23 cellular contexts compared by ENCODE assay signal in the genomic region with DNA sequence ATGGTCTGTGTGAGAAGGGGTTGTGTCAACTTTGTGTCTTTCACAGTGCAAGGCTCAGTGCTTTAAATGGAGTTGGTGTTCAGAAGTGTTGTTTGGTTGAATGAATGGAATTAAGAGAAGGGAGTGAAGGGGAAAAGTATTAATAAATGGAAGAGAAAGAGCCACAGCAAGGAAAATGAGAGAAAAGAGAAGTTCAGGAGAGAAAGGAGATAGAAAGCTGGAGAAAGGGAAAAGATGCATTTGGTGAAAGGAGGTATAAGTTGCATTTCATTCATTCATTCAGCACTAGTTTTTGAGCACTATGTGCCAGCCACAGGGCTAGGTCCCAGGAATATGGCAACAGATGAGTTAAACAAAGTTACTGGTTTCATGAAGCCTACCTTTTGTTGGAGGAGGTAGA. TPM values are rescaled to one million over a fixed set of nuclear protein-coding genes. Genes with fewer than 3 reads are reported as not detected.
DNase-seq lines count a peak whose midpoint lies in the region; ATAC-seq and TF ChIP-seq lines count a peak whose summit lies in the region.
"Had no signal": no experiment of that assay in that cellular context is flagged by ENCODE, and none has a peak within 500 bp of the region (broad histone marks: within the 10 kb centered on the region; RNA-seq: fewer than 3 reads in every experiment).

No MANE protein-coding gene starts in this region.

- H3K9me2 ChIP-seq in hepatocyte (replicated peaks; ENCODE audit: insufficient read depth) = no peaks in the 10 kb centered on the region

- H3K36me3 ChIP-seq in heart left ventricle (peaks cover 0 to 14% (median 0%) of the 10 kb centered on the region in 9 donors), hepatocyte (replicated peaks; ENCODE audit: insufficient read depth, low read depth) (no peaks in the 10 kb centered on the region), upper lobe of right lung (no peaks in the 10 kb centered on the region)
- no peaks in the 10 kb centered on the region for H3K36me3 ChIP-seq in CD4-positive, CD25-positive, alpha-beta regulatory T cell (ENCODE audit: control insufficient read depth, insufficient read depth, low read length)
- no peaks in the 10 kb centered on the region for H3K36me3 ChIP-seq in CD4-positive, alpha-beta memory T cell (ENCODE audit: insufficient read depth, low read length)
- H3K36me3 ChIP-seq: BLaER1 had no signal

- H3K9me3 ChIP-seq in heart left ventricle = no peaks in the 10 kb centered on the region
- no peaks in the 10 kb centered on the region for H3K9me3 ChIP-seq in CD4-positive, CD25-positive, alpha-beta regulatory T cell (ENCODE audit: control insufficient read depth in 2 of 2, low read length in 2 of 2)
- H3K9me3 ChIP-seq in CD4-positive, alpha-beta memory T cell (ENCODE audit: control insufficient read depth in 1 of 2, low read length in 2 of 2) = no peaks in the 10 kb centered on the region
- H3K9me3 ChIP-seq in hepatocyte (ENCODE audit: low read depth) = no peaks in the 10 kb centered on the region
- no peaks in the 10 kb centered on the region for H3K9me3 ChIP-seq in upper lobe of right lung
- H3K9me3 ChIP-seq: BLaER1 had no signal

- POLR2A ChIA-PET in CD4-positive, alpha-beta memory T cell (lab: Charles Lee; ENCODE audit: partially characterized antibody) = no interaction called here

- DNase-seq in heart left ventricle = no peak
- no peak for DNase-seq in left cardiac atrium
- DNase-seq in CD4-positive, CD25-positive, alpha-beta regulatory T cell = no peak
- DNase-seq in CD4-positive, alpha-beta memory T cell = no peak
- no peak for DNase-seq in hepatocyte (ENCODE audit: low spot score)
- no peak for DNase-seq in GM19238 (ENCODE audit: insufficient read length, low spot score)
- no peak for DNase-seq in upper lobe of right lung
- DNase-seq: ACHN; Calu3; CD8-positive, alpha-beta memory T cell; DMS153; GOT3; HCEC 1CT; IMR-90; NCI-H1105; NCI-H146; NCI-H2029; NCI-H2227 treated with DMSO at 0.1 percent for 48 hours; NCI-H510A; NK-92 treated with Interleukin-12 subunit alpha and Interleukin-12 subunit beta, amount 100 ng/mL, for 24 hours had no signal

- peak overlapping the region; percentile 39 to 95 (median 81) for H3K27ac Mint-ChIP-seq in CD4-positive, CD25-positive, alpha-beta regulatory T cell
- H3K27ac Mint-ChIP-seq in CD4-positive, alpha-beta memory T cell = peak overlapping the region in 4 of 7 donors; percentile 3 to 84 (median 32)

- intact Hi-C loops in heart left ventricle (cut with DNase I) (loop anchor here in 1 of 10 donors (5.0 kb wide), 1 partner anchor 35 kb away; a partner anchor contains a TSS), left cardiac atrium (cut with DNase I) (loop anchor here in 1 of 2 donors (5.0 kb wide), 1 partner anchor 35 kb away; a partner anchor contains a TSS), upper lobe of right lung (cut with DNase I) (no loop called here)
- intact Hi-C loops in CD4-positive, alpha-beta memory T cell (cut with micrococcal nuclease) = no loop called here

- no peaks in the 10 kb centered on the region for H4K20me1 ChIP-seq in hepatocyte (ENCODE audit: insufficient read depth, poor library complexity, severe bottlenecking)
- H4K20me1 ChIP-seq: BLaER1 had no signal

- TF ChIP-seq CTCF in heart left ventricle (IDR thresholded peaks at IDR 0.05) = no peak
- no peak for TF ChIP-seq CTCF in hepatocyte (IDR thresholded peaks at IDR 0.05; ENCODE audit: poor library complexity)
- TF ChIP-seq CTCF in upper lobe of right lung (IDR thresholded peaks at IDR 0.05) = no peak

- ATAC-seq in heart left ventricle (no peak), left cardiac atrium (no peak), upper lobe of right lung (no peak)
- no peak for ATAC-seq in CD4-positive, CD25-positive, alpha-beta regulatory T cell (ENCODE audit: low read depth in 2 of 2)

- no peaks in the 10 kb centered on the region for H3K79me2 ChIP-seq in hepatocyte

- no peak overlapping the region for H2AFZ ChIP-seq in hepatocyte

- H3K27ac ChIP-seq in heart left ventricle (peak overlapping the region; percentile 60 to 92 (median 84)), hepatocyte (peak overlapping the region; percentile 81), upper lobe of right lung (no peak overlapping the region)
- no peak overlapping the region for H3K27ac ChIP-seq in CD4-positive, CD25-positive, alpha-beta regulatory T cell (ENCODE audit: insufficient read depth, low read length, poor library complexity, severe bottlenecking)
- no peak overlapping the region for H3K27ac ChIP-seq in CD4-positive, alpha-beta memory T cell (ENCODE audit: low read depth, low read length)
- H3K27ac ChIP-seq: BLaER1, KMS-11, RWPE1 had no signal

- H3K4me2 ChIP-seq in hepatocyte = no peak overlapping the region
- H3K4me2 ChIP-seq: BLaER1 had no signal

- no peaks in the 10 kb centered on the region for H3K9me3 Mint-ChIP-seq in CD4-positive, CD25-positive, alpha-beta regulatory T cell
- no peaks in the 10 kb centered on the region for H3K9me3 Mint-ChIP-seq in CD4-positive, alpha-beta memory T cell
- H3K9me3 Mint-ChIP-seq: CD8-positive, alpha-beta memory T cell had no signal

- CTCF ChIA-PET in CD4-positive, alpha-beta memory T cell (lab: Charles Lee; ENCODE audit: partially characterized antibody) = no interaction called here

- H3K4me1 ChIP-seq in heart left ventricle (peaks cover 0 to 47% (median 15%) of the 10 kb centered on the region in 12 donors), hepatocyte (ENCODE audit: insufficient read depth) (peaks cover 21% of the 10 kb centered on the region), upper lobe of right lung (no peaks in the 10 kb centered on the region)
- H3K4me1 ChIP-seq in CD4-positive, CD25-positive, alpha-beta regulatory T cell (ENCODE audit: control insufficient read depth, insufficient read depth, low read length, poor library complexity, severe bottlenecking) = peaks cover 48% of the 10 kb centered on the region
- H3K4me1 ChIP-seq in CD4-positive, alpha-beta memory T cell (ENCODE audit: insufficient read depth, low read length) = peaks cover 44% of the 10 kb centered on the region

- H3K4me1 Mint-ChIP-seq in CD4-positive, CD25-positive, alpha-beta regulatory T cell = peaks cover 25 to 60% (median 47%) of the 10 kb centered on the region in 4 donors
- peaks cover 35 to 55% (median 41%) of the 10 kb centered on the region in 4 donors for H3K4me1 Mint-ChIP-seq in CD4-positive, alpha-beta memory T cell

- TF ChIP-seq POLR2A in heart left ventricle (IDR thresholded peaks at IDR 0.05) = no peak

- no peaks in the 10 kb centered on the region for H3K36me3 Mint-ChIP-seq in CD4-positive, CD25-positive, alpha-beta regulatory T cell
- no peaks in the 10 kb centered on the region for H3K36me3 Mint-ChIP-seq in CD4-positive, alpha-beta memory T cell

- H3K4me3 Mint-ChIP-seq in CD4-positive, CD25-positive, alpha-beta regulatory T cell = peak overlapping the region in 1 of 4 donors; percentile 29
- H3K4me3 Mint-ChIP-seq in CD4-positive, alpha-beta memory T cell = peak overlapping the region in 1 of 8 donors; percentile 11
- H3K4me3 Mint-ChIP-seq: CD8-positive, alpha-beta memory T cell had no signal

- H3K27me3 ChIP-seq in heart left ventricle (no peaks in the 10 kb centered on the region), hepatocyte (no peaks in the 10 kb centered on the region), upper lobe of right lung (no peaks in the 10 kb centered on the region)
- H3K27me3 ChIP-seq in CD4-positive, CD25-positive, alpha-beta regulatory T cell (ENCODE audit: control insufficient read depth, insufficient read depth, low read length) = no peaks in the 10 kb centered on the region
- H3K27me3 ChIP-seq in CD4-positive, alpha-beta memory T cell (ENCODE audit: insufficient read depth, low read length) = no peaks in the 10 kb centered on the region
- H3K27me3 ChIP-seq: BLaER1 had no signal

- no peaks in the 10 kb centered on the region for H3K27me3 Mint-ChIP-seq in CD4-positive, CD25-positive, alpha-beta regulatory T cell
- no peaks in the 10 kb centered on the region for H3K27me3 Mint-ChIP-seq in CD4-positive, alpha-beta memory T cell
- H3K27me3 Mint-ChIP-seq: CD8-positive, alpha-beta memory T cell had no signal

- H3K4me3 ChIP-seq in heart left ventricle = no peak overlapping the region
- H3K4me3 ChIP-seq in CD4-positive, CD25-positive, alpha-beta regulatory T cell (ENCODE audit: low read depth, low read length) = peak overlapping the region; percentile 40
- H3K4me3 ChIP-seq in CD4-positive, alpha-beta memory T cell (ENCODE audit: low read length in 2 of 2) = no peak overlapping the region
- H3K4me3 ChIP-seq in hepatocyte = no peak overlapping the region
- H3K4me3 ChIP-seq in upper lobe of right lung = no peak overlapping the region
- H3K4me3 ChIP-seq: BLaER1 had no signal

RNA-seq across cellular contexts. Expression of a gene that starts 34.3 kb away (rescaled TPM):
- 10 to 100 TPM; 41.2 to 69.7 (median 50.0) TPM for total RNA-seq in heart left ventricle
- 10 to 100 TPM; 17.0 to 22.0 TPM for polyA plus RNA-seq in heart left ventricle
- total RNA-seq in left cardiac atrium = 10 to 100 TPM; 48.1 to 65.3 TPM
- 98.4 TPM for total RNA-seq in CD4-positive, CD25-positive, alpha-beta regulatory T cell
- 10 to 100 TPM; 39.1 to 65.6 (median 51.7) TPM for polyA plus RNA-seq in CD4-positive, CD25-positive, alpha-beta regulatory T cell
- total RNA-seq in CD4-positive, alpha-beta memory T cell = 10 to 100 TPM; 71.8 to 77.0 TPM
- polyA plus RNA-seq in CD4-positive, alpha-beta memory T cell = 10 to 100 TPM; 30.7 to 37.2 TPM
- total RNA-seq in hepatocyte = 81.8 and 91.4 TPM in 2 replicates
- polyA plus RNA-seq in hepatocyte = 51.0 and 58.8 TPM in 2 replicates
- 65.7 TPM for total RNA-seq in upper lobe of right lung

Comparison
In these comparisons a context has a peak if more than half of its experiments do, and no peak if none do; other contexts are left out.
1. H3K27ac ChIP-seq: peak in heart left ventricle (12 of 12) and hepatocyte (single experiment); none in CD4-positive, CD25-positive, alpha-beta regulatory T cell (single experiment), CD4-positive, alpha-beta memory T cell (single experiment) and upper lobe of right lung (single experiment).